In genomic region chr3:101896103-101896757, GRCh38 we compare ENCODE assay signal across 30 cellular contexts.
"Had no signal": no experiment of that assay in that cellular context is flagged by ENCODE, and none has a peak within 500 bp of the region (broad histone marks: within the 10 kb centered on the region; RNA-seq: fewer than 3 reads in every experiment).

No MANE protein-coding gene starts in this region.

- DNase-seq: activated CD4-positive, alpha-beta memory T cell treated with anti-CD3 and anti-CD28 coated beads, Interleukin-2, amount 10 ng/mL, durations not matched to agents 7 days and 5 days; activated CD4-positive, alpha-beta T cell treated with anti-CD3 and anti-CD28 coated beads for 4 hours; activated CD4-positive, alpha-beta T cell treated with anti-CD3 and anti-CD28 coated beads, Interleukin-2, amount 10 ng/mL, durations not matched to agents 7 days and 5 days; activated CD4-positive, alpha-beta T cell treated with anti-CD3 and anti-CD28 coated beads, Interleukin-2, amount 50 U/mL, for 4 hours; activated CD4-positive, CD25-positive, alpha-beta regulatory T cell; activated CD4-positive, CD25-positive, alpha-beta regulatory T cell treated with anti-CD3 and anti-CD28 coated beads, Interleukin-2, amount 50 U/mL, for 72 hours; activated CD8-positive, alpha-beta memory T cell treated with anti-CD3 and anti-CD28 coated beads, Interleukin-2, amount 50 U/mL, for 48 hours; activated effector memory CD4-positive, alpha-beta T cell treated with Interleukin-2 at 50 U/mL for 16 hours; activated gamma-delta T cell treated with Interleukin-2 at 50 U/mL for 16 hours; activated naive CD4-positive, alpha-beta T cell treated with anti-CD3 and anti-CD28 coated beads, Interleukin-2, amount 50 U/mL, for 16 hours; activated naive CD4-positive, alpha-beta T cell treated with Interleukin-2 at 50 U/mL for 16 hours; activated T-cell treated with anti-CD3 and anti-CD28 coated beads for 4 hours; activated T-cell treated with anti-CD3 and anti-CD28 coated beads, Interleukin-2, amount 50 U/mL, for 24 hours; activated T-cell treated with anti-CD3 and anti-CD28 coated beads, Interleukin-2, amount 50 U/mL, for 72 hours; amniotic stem cell; anterior cingulate cortex; brain microvascular endothelial cell; dorsolateral prefrontal cortex; effector memory CD4-positive, alpha-beta T cell; endodermal cell; foreskin keratinocyte; gastrocnemius medialis; glutamatergic neuron; heart left ventricle; hypothalamus; T1000 had no signal

- H3K9me3 ChIP-seq: gastrocnemius medialis had no signal

- ATAC-seq: activated T-cell treated with anti-CD3 and anti-CD28 coated beads, Interleukin-2, amount 50 U/mL, for 72 hours; esophagus mucosa; foreskin keratinocyte; gastrocnemius medialis; heart left ventricle had no signal

- H3K4me1 ChIP-seq: foreskin keratinocyte, gastrocnemius medialis had no signal

- FAIRE-seq: astrocyte, bronchial epithelial cell had no signal

- H3K27me3 ChIP-seq: brain microvascular endothelial cell, dorsolateral prefrontal cortex, foreskin keratinocyte, gastrocnemius medialis, heart left ventricle had no signal

- H3K36me3 ChIP-seq: brain microvascular endothelial cell, gastrocnemius medialis, heart left ventricle had no signal

- H3K4me3 ChIP-seq: coronary artery, dorsolateral prefrontal cortex, gastrocnemius medialis, heart left ventricle had no signal

- H3K27ac ChIP-seq: brain microvascular endothelial cell, coronary artery, dorsolateral prefrontal cortex, foreskin keratinocyte, gastrocnemius medialis, heart left ventricle had no signal
